In genomic region chr10:78543749-78544446, GRCh38 we compare ENCODE assay signal across 9 cellular contexts.
DNase-seq lines count a peak whose midpoint lies in the region; ATAC-seq and TF ChIP-seq lines count a peak whose summit lies in the region.
"Had no signal": no experiment of that assay in that cellular context is flagged by ENCODE, and none has a peak within 500 bp of the region (broad histone marks: within the 10 kb centered on the region; RNA-seq: fewer than 3 reads in every experiment).

No MANE protein-coding gene starts in this region.

- POLR2A ChIA-PET in activated CD8-positive, alpha-beta T cell treated with anti-CD3 and anti-CD28 coated beads for 36 hours (lab: Charles Lee): no interaction called here
- POLR2A ChIA-PET in activated CD8-positive, alpha-beta T cell treated with anti-CD3 and anti-CD28 coated beads, Interleukin-2, amount 10 ng/mL, durations not matched to agents 7 days and 5 days (lab: Charles Lee): no interaction called here

- WGBS in thyroid gland, 2 donors: 26 to 41% methylated on average over 8 to 11 of the region's 11 CpGs

- no peak for TF ChIP-seq CTCF in activated CD8-positive, alpha-beta T cell treated with anti-CD3 and anti-CD28 coated beads for 36 hours (IDR thresholded peaks at IDR 0.05)
- no peak for TF ChIP-seq CTCF in thyroid gland (IDR thresholded peaks at IDR 0.05)
- TF ChIP-seq CTCF in osteocyte (IDR thresholded peaks at IDR 0.05): no peak

- intact Hi-C loops in activated CD8-positive, alpha-beta T cell treated with anti-CD3 and anti-CD28 coated beads for 36 hours (cut with micrococcal nuclease): no loop called here
- intact Hi-C loops in thyroid gland (cut with DNase I): no loop called here

- no peaks in the 10 kb centered on the region for H3K36me3 ChIP-seq in thyroid gland

- peaks cover 17 to 48% of the 10 kb centered on the region in 2 donors for H3K4me1 ChIP-seq in thyroid gland

- peak overlapping the region; percentile 56 to 77 (median 64) for H3K27ac ChIP-seq in thyroid gland
- H3K27ac ChIP-seq: C4-2B had no signal

- no peak overlapping the region for H3K27ac Mint-ChIP-seq in activated CD8-positive, alpha-beta T cell treated with anti-CD3 and anti-CD28 coated beads for 36 hours
- no peak overlapping the region for H3K27ac Mint-ChIP-seq in activated CD8-positive, alpha-beta T cell treated with anti-CD3 and anti-CD28 coated beads, Interleukin-2, amount 10 ng/mL, durations not matched to agents 7 days and 5 days
- no peak overlapping the region for H3K27ac Mint-ChIP-seq in osteocyte (ENCODE audit: unreplicated experiment)

- H3K27me3 Mint-ChIP-seq in activated CD8-positive, alpha-beta T cell treated with anti-CD3 and anti-CD28 coated beads for 36 hours: peaks cover 5% of the 10 kb centered on the region
- peaks cover 14% of the 10 kb centered on the region for H3K27me3 Mint-ChIP-seq in activated CD8-positive, alpha-beta T cell treated with anti-CD3 and anti-CD28 coated beads, Interleukin-2, amount 10 ng/mL, durations not matched to agents 7 days and 5 days (ENCODE audit: low read depth)
- peaks cover 73% of the 10 kb centered on the region for H3K27me3 Mint-ChIP-seq in osteocyte (ENCODE audit: unreplicated experiment)

- DNase-seq in activated CD8-positive, alpha-beta T cell treated with anti-CD3 and anti-CD28 coated beads for 36 hours: peak; percentile 25
- no peak for DNase-seq in activated CD8-positive, alpha-beta T cell treated with anti-CD3 and anti-CD28 coated beads, Interleukin-2, amount 10 ng/mL, durations not matched to agents 7 days and 5 days
- DNase-seq in fibroblast of peridontal ligament (ENCODE audit: extremely low read depth): peak; percentile 99
- peak; percentile 81 for DNase-seq in myocyte (ENCODE audit: low read depth)
- DNase-seq in thyroid gland: peak; percentile 61 to 63
- DNase-seq in osteocyte (ENCODE audit: extremely low spot score, unreplicated experiment): no peak
- DNase-seq in stimulated activated naive CD4-positive, alpha-beta T cell treated with Interleukin-2 at 50 U/mL for 16 hours (lab: John Stamatoyannopoulos, UW): no peak

- no peak for ATAC-seq in activated CD8-positive, alpha-beta T cell treated with anti-CD3 and anti-CD28 coated beads for 36 hours
- no peak for ATAC-seq in activated CD8-positive, alpha-beta T cell treated with anti-CD3 and anti-CD28 coated beads, Interleukin-2, amount 10 ng/mL, durations not matched to agents 7 days and 5 days
- no peak for ATAC-seq in HG03097 (IDR thresholded peaks at IDR 0.05; ENCODE audit: low FRiP score, unreplicated experiment)

- TF ChIP-seq POLR2A in thyroid gland (IDR thresholded peaks at IDR 0.05): no peak

- H3K36me3 Mint-ChIP-seq in activated CD8-positive, alpha-beta T cell treated with anti-CD3 and anti-CD28 coated beads for 36 hours (ENCODE audit: low read depth): no peaks in the 10 kb centered on the region
- no peaks in the 10 kb centered on the region for H3K36me3 Mint-ChIP-seq in activated CD8-positive, alpha-beta T cell treated with anti-CD3 and anti-CD28 coated beads, Interleukin-2, amount 10 ng/mL, durations not matched to agents 7 days and 5 days (ENCODE audit: low read depth)
- no peaks in the 10 kb centered on the region for H3K36me3 Mint-ChIP-seq in osteocyte (ENCODE audit: unreplicated experiment)

- H3K4me1 Mint-ChIP-seq in activated CD8-positive, alpha-beta T cell treated with anti-CD3 and anti-CD28 coated beads for 36 hours (ENCODE audit: low read depth): peaks cover 4% of the 10 kb centered on the region
- peaks cover 21% of the 10 kb centered on the region for H3K4me1 Mint-ChIP-seq in activated CD8-positive, alpha-beta T cell treated with anti-CD3 and anti-CD28 coated beads, Interleukin-2, amount 10 ng/mL, durations not matched to agents 7 days and 5 days (ENCODE audit: low read depth)
- no peaks in the 10 kb centered on the region for H3K4me1 Mint-ChIP-seq in osteocyte (ENCODE audit: unreplicated experiment)

- no peaks in the 10 kb centered on the region for H3K9me3 ChIP-seq in thyroid gland

- no peaks in the 10 kb centered on the region for H3K9me3 Mint-ChIP-seq in activated CD8-positive, alpha-beta T cell treated with anti-CD3 and anti-CD28 coated beads for 36 hours
- H3K9me3 Mint-ChIP-seq in activated CD8-positive, alpha-beta T cell treated with anti-CD3 and anti-CD28 coated beads, Interleukin-2, amount 10 ng/mL, durations not matched to agents 7 days and 5 days (ENCODE audit: insufficient read depth): no peaks in the 10 kb centered on the region
- no peaks in the 10 kb centered on the region for H3K9me3 Mint-ChIP-seq in osteocyte (ENCODE audit: unreplicated experiment)

- CTCF ChIA-PET in activated CD8-positive, alpha-beta T cell treated with anti-CD3 and anti-CD28 coated beads for 36 hours (lab: Charles Lee): interaction anchor here (1.2 kb wide), 1 partner anchor 651 kb away, joined by 3 read pairs; no protein-coding TSS in a partner anchor
- CTCF ChIA-PET in activated CD8-positive, alpha-beta T cell treated with anti-CD3 and anti-CD28 coated beads, Interleukin-2, amount 10 ng/mL, durations not matched to agents 7 days and 5 days (lab: Charles Lee): no interaction called here

- no peak overlapping the region for H3K4me3 ChIP-seq in thyroid gland (replicated peaks in 1 of 3)

- H3K27me3 ChIP-seq in thyroid gland: no peaks in the 10 kb centered on the region

- no peak overlapping the region for H3K4me3 Mint-ChIP-seq in activated CD8-positive, alpha-beta T cell treated with anti-CD3 and anti-CD28 coated beads for 36 hours
- H3K4me3 Mint-ChIP-seq in activated CD8-positive, alpha-beta T cell treated with anti-CD3 and anti-CD28 coated beads, Interleukin-2, amount 10 ng/mL, durations not matched to agents 7 days and 5 days: no peak overlapping the region
- H3K4me3 Mint-ChIP-seq in osteocyte (ENCODE audit: unreplicated experiment): no peak overlapping the region

Comparison
In these comparisons a context has a peak if more than half of its experiments do, and no peak if none do; other contexts are left out.
1. DNase-seq: peak in activated CD8-positive, alpha-beta T cell treated with anti-CD3 and anti-CD28 coated beads for 36 hours (single experiment), fibroblast of peridontal ligament (single experiment), myocyte (single experiment) and thyroid gland (2 of 2); none in activated CD8-positive, alpha-beta T cell treated with anti-CD3 and anti-CD28 coated beads, Interleukin-2, amount 10 ng/mL, durations not matched to agents 7 days and 5 days (single experiment), osteocyte (single experiment) and stimulated activated naive CD4-positive, alpha-beta T cell treated with Interleukin-2 at 50 U/mL for 16 hours (single experiment).